Comparison of ENCODE assay signal across 1 cellular context in genomic region chr12:45577844-45578399, GRCh38.
TF ChIP-seq lines count a peak whose summit lies in the region.

No MANE protein-coding gene starts in this region.

TF ChIP-seq in WTC11, 78 proteins besides CTCF, POLR2A, EP300 and RAD21 (continued from another document):
- TF ChIP-seq ATF2 (CRISPR knock-in tag; IDR thresholded peaks at IDR 0.05; ENCODE audit: borderline replicate concordance, low read depth) (no peak), ETV6 (CRISPR knock-in tag; IDR thresholded peaks at IDR 0.05) (no peak), ZNF416 (CRISPR knock-in tag; IDR thresholded peaks at IDR 0.05) (no peak), ZNF671 (CRISPR knock-in tag; IDR thresholded peaks at IDR 0.05) (no peak), NFE2L1 (CRISPR knock-in tag; IDR thresholded peaks at IDR 0.05) (no peak), FOXP4 (CRISPR knock-in tag; IDR thresholded peaks at IDR 0.05) (no peak), NFYB (CRISPR knock-in tag; conservative IDR thresholded peaks at IDR 0.05; ENCODE audit: low read depth) (no peak), SP1 (CRISPR knock-in tag; conservative IDR thresholded peaks at IDR 0.05) (no peak), GABPB1 (CRISPR knock-in tag; IDR thresholded peaks at IDR 0.05) (no peak), CBFB (CRISPR knock-in tag; IDR thresholded peaks at IDR 0.05; ENCODE audit: low read depth) (no peak), TEAD1 (CRISPR knock-in tag; IDR thresholded peaks at IDR 0.05) (no peak), ZNF532 (CRISPR knock-in tag; IDR thresholded peaks at IDR 0.05; ENCODE audit: borderline replicate concordance) (no peak)
- TF ChIP-seq, protein P1, sequence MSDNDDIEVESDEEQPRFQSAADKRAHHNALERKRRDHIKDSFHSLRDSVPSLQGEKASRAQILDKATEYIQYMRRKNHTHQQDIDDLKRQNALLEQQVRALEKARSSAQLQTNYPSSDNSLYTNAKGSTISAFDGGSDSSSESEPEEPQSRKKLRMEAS (CRISPR knock-in tag; IDR thresholded peaks at IDR 0.05) = no peak
